In the genomic region with DNA sequence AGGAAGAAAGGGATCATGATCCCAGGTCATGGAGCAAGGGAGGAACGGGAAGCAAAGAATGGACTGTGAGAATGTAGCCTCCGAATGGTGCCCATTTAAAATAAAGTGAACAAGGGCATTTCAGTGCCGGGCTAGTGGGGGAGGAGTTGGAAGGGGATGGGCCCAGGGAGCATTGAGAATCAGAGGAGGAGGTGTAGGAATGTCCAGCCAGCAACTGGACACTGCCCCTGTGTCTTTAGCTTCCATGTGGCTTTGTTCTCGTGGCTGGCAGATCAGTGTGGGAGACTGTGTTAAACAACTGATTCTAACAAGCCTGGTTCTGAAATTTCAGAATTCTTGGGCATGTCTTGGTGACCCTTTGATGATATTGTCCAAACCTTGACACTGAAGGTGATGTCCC, we compare ENCODE assay signal across 18 cellular contexts. TPM values are rescaled to one million over a fixed set of nuclear protein-coding genes. Genes with fewer than 3 reads are reported as not detected.
DNase-seq lines count a peak whose midpoint lies in the region; ATAC-seq and TF ChIP-seq lines count a peak whose summit lies in the region.
"Had no signal": no experiment of that assay in that cellular context is flagged by ENCODE, and none has a peak within 500 bp of the region (broad histone marks: within the 10 kb centered on the region; RNA-seq: fewer than 3 reads in every experiment).

No MANE protein-coding gene starts in this region.

- H3K4me1 Mint-ChIP-seq in CD4-positive, CD25-positive, alpha-beta regulatory T cell = peaks cover 11 to 30% (median 21%) of the 10 kb centered on the region in 4 donors
- H3K4me1 Mint-ChIP-seq in T-cell = peaks cover 16 to 28% (median 24%) of the 10 kb centered on the region in 3 donors
- peaks cover 5% of the 10 kb centered on the region for H3K4me1 Mint-ChIP-seq in endothelial cell (ENCODE audit: unreplicated experiment)
- peaks cover 18 to 31% of the 10 kb centered on the region in 2 donors for H3K4me1 Mint-ChIP-seq in effector memory CD8-positive, alpha-beta T cell (ENCODE audit: low read depth in 2 of 2)

- DNase-seq in CD4-positive, CD25-positive, alpha-beta regulatory T cell = no peak
- DNase-seq in T-cell (no peak), endothelial cell (ENCODE audit: low spot score) (no peak), occipital lobe (lab: John Stamatoyannopoulos, UW) (peak; percentile 34), esophagus squamous epithelium (lab: John Stamatoyannopoulos, UW) (no peak), germinal center (ENCODE audit: low spot score) (no peak)
- DNase-seq in effector memory CD8-positive, alpha-beta T cell = no peak
- DNase-seq: activated naive CD4-positive, alpha-beta T cell treated with anti-CD3 and anti-CD28 coated beads for 36 hours; DND-41; erythroblast; left ventricle myocardium superior; MM.1S; NCI-H2081 treated with DMSO at 0.1 percent for 48 hours; stimulated activated CD4-positive, alpha-beta T cell treated with anti-CD3 and anti-CD28 coated beads, Interleukin-12 subunit alpha, Interleukin-12 subunit beta, amount 100 ng/mL, for 4 hours had no signal

- intact Hi-C loops in esophagus squamous epithelium (cut with DNase I) = no loop called here

- H3K4me3 Mint-ChIP-seq in CD4-positive, CD25-positive, alpha-beta regulatory T cell = peak overlapping the region; percentile 56 to 91 (median 77)
- H3K4me3 Mint-ChIP-seq in T-cell = peak overlapping the region; percentile 0 to 24 (median 3)
- peak overlapping the region; percentile 78 for H3K4me3 Mint-ChIP-seq in endothelial cell (ENCODE audit: unreplicated experiment)
- H3K4me3 Mint-ChIP-seq in effector memory CD8-positive, alpha-beta T cell = no peak overlapping the region
- H3K4me3 Mint-ChIP-seq: activated naive CD4-positive, alpha-beta T cell treated with anti-CD3 and anti-CD28 coated beads for 36 hours had no signal

- 87 to 93% methylated on average over 4 of the region's 4 CpGs for WGBS in esophagus squamous epithelium, 2 donors

- no peak for TF ChIP-seq POLR2A in esophagus squamous epithelium (IDR thresholded peaks at IDR 0.05)

- H3K27ac ChIP-seq in CD4-positive, CD25-positive, alpha-beta regulatory T cell (ENCODE audit: insufficient read depth, low read length, poor library complexity, severe bottlenecking) = no peak overlapping the region
- no peak overlapping the region for H3K27ac ChIP-seq in esophagus squamous epithelium

- H3K36me3 Mint-ChIP-seq in CD4-positive, CD25-positive, alpha-beta regulatory T cell = peaks cover 3% of the 10 kb centered on the region
- peaks cover 3% of the 10 kb centered on the region for H3K36me3 Mint-ChIP-seq in T-cell
- H3K36me3 Mint-ChIP-seq in endothelial cell (ENCODE audit: low read depth, unreplicated experiment) = no peaks in the 10 kb centered on the region
- H3K36me3 Mint-ChIP-seq in effector memory CD8-positive, alpha-beta T cell (ENCODE audit: insufficient read depth) = peaks cover 15% of the 10 kb centered on the region

- POLR2A ChIA-PET in T-cell (lab: Charles Lee) = no interaction called here

- peak overlapping the region in 2 of 3 donors; percentile 48 to 92 for H3K27ac Mint-ChIP-seq in CD4-positive, CD25-positive, alpha-beta regulatory T cell
- peak overlapping the region in 1 of 2 donors; percentile 64 for H3K27ac Mint-ChIP-seq in T-cell
- H3K27ac Mint-ChIP-seq in endothelial cell (ENCODE audit: unreplicated experiment) = no peak overlapping the region
- H3K27ac Mint-ChIP-seq in effector memory CD8-positive, alpha-beta T cell = peak overlapping the region in 1 of 2 donors; percentile 94
- H3K27ac Mint-ChIP-seq: activated naive CD4-positive, alpha-beta T cell treated with anti-CD3 and anti-CD28 coated beads for 36 hours had no signal

- TF ChIP-seq CTCF in endothelial cell (IDR thresholded peaks at IDR 0.05; ENCODE audit: unreplicated experiment) (no peak), esophagus squamous epithelium (IDR thresholded peaks at IDR 0.05) (no peak)

- H3K4me1 ChIP-seq in CD4-positive, CD25-positive, alpha-beta regulatory T cell (ENCODE audit: control insufficient read depth, insufficient read depth, low read length, poor library complexity, severe bottlenecking) = peaks cover 19% of the 10 kb centered on the region
- peaks cover under 1 to 19% (median 5%) of the 10 kb centered on the region in 3 donors for H3K4me1 ChIP-seq in esophagus squamous epithelium

- peaks cover 33% of the 10 kb centered on the region for H3K27me3 Mint-ChIP-seq in CD4-positive, CD25-positive, alpha-beta regulatory T cell
- H3K27me3 Mint-ChIP-seq in T-cell = peaks cover 5 to 6% of the 10 kb centered on the region in 2 donors
- peaks cover 10% of the 10 kb centered on the region for H3K27me3 Mint-ChIP-seq in endothelial cell (ENCODE audit: unreplicated experiment)
- peaks cover 11 to 21% of the 10 kb centered on the region in 2 donors for H3K27me3 Mint-ChIP-seq in effector memory CD8-positive, alpha-beta T cell

- CTCF ChIA-PET in T-cell (lab: Charles Lee) = no interaction called here

- H3K9me3 Mint-ChIP-seq in CD4-positive, CD25-positive, alpha-beta regulatory T cell = no peaks in the 10 kb centered on the region
- H3K9me3 Mint-ChIP-seq in T-cell = no peaks in the 10 kb centered on the region
- H3K9me3 Mint-ChIP-seq in endothelial cell (ENCODE audit: unreplicated experiment) = no peaks in the 10 kb centered on the region
- no peaks in the 10 kb centered on the region for H3K9me3 Mint-ChIP-seq in effector memory CD8-positive, alpha-beta T cell
- H3K9me3 Mint-ChIP-seq: activated naive CD4-positive, alpha-beta T cell treated with anti-CD3 and anti-CD28 coated beads for 36 hours had no signal

- H3K36me3 ChIP-seq in CD4-positive, CD25-positive, alpha-beta regulatory T cell (ENCODE audit: control insufficient read depth, insufficient read depth, low read length) = peaks cover 3% of the 10 kb centered on the region
- peaks cover 0 to 3% (median 0%) of the 10 kb centered on the region in 3 donors for H3K36me3 ChIP-seq in esophagus squamous epithelium
- H3K36me3 ChIP-seq: thoracic aorta had no signal

- H3K4me3 ChIP-seq in CD4-positive, CD25-positive, alpha-beta regulatory T cell (ENCODE audit: low read depth, low read length) = no peak overlapping the region
- H3K4me3 ChIP-seq in esophagus squamous epithelium = no peak overlapping the region
- H3K4me3 ChIP-seq: hepatocyte, thoracic aorta had no signal

- no peaks in the 10 kb centered on the region for H3K9me3 ChIP-seq in CD4-positive, CD25-positive, alpha-beta regulatory T cell (ENCODE audit: control insufficient read depth in 2 of 2, low read length in 2 of 2)
- H3K9me3 ChIP-seq in esophagus squamous epithelium = no peaks in the 10 kb centered on the region
- H3K9me3 ChIP-seq: thoracic aorta had no signal

- no peaks in the 10 kb centered on the region for H3K27me3 ChIP-seq in CD4-positive, CD25-positive, alpha-beta regulatory T cell (ENCODE audit: control insufficient read depth, insufficient read depth, low read length)
- H3K27me3 ChIP-seq in esophagus squamous epithelium = no peaks in the 10 kb centered on the region
- H3K27me3 ChIP-seq: hepatocyte had no signal

- no peak for ATAC-seq in CD4-positive, CD25-positive, alpha-beta regulatory T cell (ENCODE audit: low read depth in 2 of 2)
- ATAC-seq in T-cell (replicated peaks in 1 of 4) (no peak), GM21515 (IDR thresholded peaks at IDR 0.05; ENCODE audit: unreplicated experiment) (no peak)
- no peak for ATAC-seq in effector memory CD8-positive, alpha-beta T cell (replicated peaks)
- ATAC-seq: left ventricle myocardium superior, Right ventricle myocardium inferior had no signal

RNA-seq across cellular contexts. Expression of a gene that starts 1.4 kb away (rescaled TPM):
- total RNA-seq in CD4-positive, CD25-positive, alpha-beta regulatory T cell = 79.3 TPM
- 1 to 10 TPM; 2.7 to 6.0 (median 3.9) TPM for polyA plus RNA-seq in CD4-positive, CD25-positive, alpha-beta regulatory T cell
- 10 to 100 TPM; 30.3 to 65.1 (median 32.7) TPM for total RNA-seq in T-cell
- total RNA-seq in endothelial cell (ENCODE audit: unreplicated experiment) = 31.9 TPM
- 48.5 TPM for total RNA-seq in occipital lobe
- 10 to 100 TPM; 15.6 to 28.8 (median 18.8) TPM for total RNA-seq in esophagus squamous epithelium

Comparison
In these comparisons a context has a peak if more than half of its experiments do, and no peak if none do; other contexts are left out.
1. H3K4me3 Mint-ChIP-seq: peak in CD4-positive, CD25-positive, alpha-beta regulatory T cell (4 of 4), T-cell (3 of 3) and endothelial cell (single experiment); none in effector memory CD8-positive, alpha-beta T cell (0 of 2).